Comparison of ENCODE assay signal across 8 cellular contexts in the genomic region with DNA sequence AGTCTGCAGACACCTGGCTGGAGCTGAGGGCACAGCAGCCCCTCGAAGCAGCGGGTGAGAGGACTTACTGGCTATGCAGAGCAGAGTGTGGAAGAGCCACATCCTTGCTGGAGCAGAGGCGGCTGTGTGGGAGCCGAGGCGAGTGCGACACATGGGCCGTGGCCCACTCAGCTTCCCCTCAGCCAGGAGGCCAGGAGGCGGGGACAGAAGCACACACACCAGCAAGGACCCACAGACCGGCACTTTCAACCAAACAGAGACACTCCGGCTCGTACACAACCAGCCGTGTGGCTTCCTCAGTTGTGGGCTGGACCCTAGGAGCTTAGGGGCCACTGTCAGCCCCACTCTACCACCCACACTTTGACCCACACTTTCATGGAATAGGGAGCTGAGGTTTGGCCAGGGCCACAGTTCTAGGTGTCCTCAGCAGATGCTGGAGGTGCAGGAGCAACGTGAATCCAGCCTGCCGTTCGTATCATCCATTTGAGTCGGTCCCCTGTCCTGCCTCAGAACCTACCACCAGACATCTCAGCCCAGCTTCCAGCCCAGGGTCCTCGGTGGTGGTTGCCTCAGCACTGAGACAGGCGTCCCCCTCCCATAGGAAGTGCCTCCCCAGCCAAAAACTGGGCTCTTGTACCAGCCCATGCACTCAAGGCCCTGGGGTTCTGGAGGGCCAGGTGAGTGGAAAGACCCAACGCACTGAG. TPM values are rescaled to one million over a fixed set of nuclear protein-coding genes. Genes with fewer than 3 reads are reported as not detected.
DNase-seq lines count a peak whose midpoint lies in the region; ATAC-seq and TF ChIP-seq lines count a peak whose summit lies in the region.

Gene ITGAE, minus strand, starts transcription at position 146 of the 704 bp plus-strand sequence. Its CDS starts 44 bp downstream, at position 102.

- peak within 1 kb of the TSS; percentile 8 for H3K27ac Mint-ChIP-seq in T-helper 2 cell treated with Interferon-gamma antibody and Interleukin-4, amounts not matched to agents 5 μg/mL and 100 μg/mL, for 36 hours
- H3K27ac Mint-ChIP-seq in glutamatergic neuron (ENCODE audit: unreplicated experiment) (no peak within 1 kb of the TSS), osteocyte (ENCODE audit: unreplicated experiment) (no peak within 1 kb of the TSS)

- no peaks in the 10 kb centered on the region for H3K27me3 Mint-ChIP-seq in T-helper 2 cell treated with Interferon-gamma antibody and Interleukin-4, amounts not matched to agents 5 μg/mL and 100 μg/mL, for 36 hours (ENCODE audit: low read depth)
- peaks cover 11% of the 10 kb centered on the region for H3K27me3 Mint-ChIP-seq in glutamatergic neuron (ENCODE audit: unreplicated experiment)
- H3K27me3 Mint-ChIP-seq in osteocyte (ENCODE audit: unreplicated experiment) = no peaks in the 10 kb centered on the region

- in situ Hi-C loops in Caki2 (cut with HindIII; ENCODE audit: low pct_unique_long_range_greater_than_20kb, low sequenced_read_pairs) = no loop called here

- no peak within 1 kb of the TSS for H3K4me3 Mint-ChIP-seq in T-helper 2 cell treated with Interferon-gamma antibody and Interleukin-4, amounts not matched to agents 5 μg/mL and 100 μg/mL, for 36 hours
- H3K4me3 Mint-ChIP-seq in glutamatergic neuron (ENCODE audit: unreplicated experiment) = no peak within 1 kb of the TSS
- H3K4me3 Mint-ChIP-seq in osteocyte (ENCODE audit: unreplicated experiment) = no peak within 1 kb of the TSS

- peaks cover 7% of the 10 kb centered on the region for H3K36me3 Mint-ChIP-seq in T-helper 2 cell treated with Interferon-gamma antibody and Interleukin-4, amounts not matched to agents 5 μg/mL and 100 μg/mL, for 36 hours (ENCODE audit: low read depth)
- H3K36me3 Mint-ChIP-seq in glutamatergic neuron (ENCODE audit: unreplicated experiment) = no peaks in the 10 kb centered on the region
- H3K36me3 Mint-ChIP-seq in osteocyte (ENCODE audit: unreplicated experiment) = peaks cover 7% of the 10 kb centered on the region

- no peak for DNase-seq in Caki2 (ENCODE audit: low read depth)
- DNase-seq in T-helper 2 cell treated with Interferon-gamma antibody and Interleukin-4, amounts not matched to agents 5 μg/mL and 100 μg/mL, for 36 hours (ENCODE audit: low spot score) = no peak
- DNase-seq in glutamatergic neuron = no peak
- no peak for DNase-seq in osteocyte (ENCODE audit: extremely low spot score, unreplicated experiment)
- no peak for DNase-seq in stimulated activated CD4-positive, alpha-beta T cell treated with anti-CD3 and anti-CD28 coated beads, Interleukin-4, amount 100 ng/mL, for 1 hour
- no peak for DNase-seq in effector CD8-positive, alpha-beta T cell (lab: John Stamatoyannopoulos, UW)
- no peak for DNase-seq in EL

- H3K4me1 Mint-ChIP-seq in T-helper 2 cell treated with Interferon-gamma antibody and Interleukin-4, amounts not matched to agents 5 μg/mL and 100 μg/mL, for 36 hours (ENCODE audit: low read depth) = peaks cover 35% of the 10 kb centered on the region
- H3K4me1 Mint-ChIP-seq in glutamatergic neuron (ENCODE audit: low read depth, unreplicated experiment) = no peaks in the 10 kb centered on the region
- peaks cover 5% of the 10 kb centered on the region for H3K4me1 Mint-ChIP-seq in osteocyte (ENCODE audit: unreplicated experiment)

- no peak for ATAC-seq in GM19351 (IDR thresholded peaks at IDR 0.05; ENCODE audit: unreplicated experiment)

- TF ChIP-seq CTCF in glutamatergic neuron (IDR thresholded peaks at IDR 0.05; ENCODE audit: partially characterized antibody, unreplicated experiment) (no peak), osteocyte (IDR thresholded peaks at IDR 0.05) (no peak)

- no peaks in the 10 kb centered on the region for H3K9me3 Mint-ChIP-seq in T-helper 2 cell treated with Interferon-gamma antibody and Interleukin-4, amounts not matched to agents 5 μg/mL and 100 μg/mL, for 36 hours
- H3K9me3 Mint-ChIP-seq in glutamatergic neuron (ENCODE audit: unreplicated experiment) = peaks cover 2% of the 10 kb centered on the region
- H3K9me3 Mint-ChIP-seq in osteocyte (ENCODE audit: unreplicated experiment) = no peaks in the 10 kb centered on the region

RNA-seq across cellular contexts. Expression of gene ITGAE, which starts in this region (rescaled TPM):
- 38.1 and 78.5 TPM in 2 replicates for total RNA-seq in Caki2 (2014; rRNA removed; shearing (Covaris generic); ENCODE audit: low replicate concordance)
- total RNA-seq in glutamatergic neuron (ENCODE audit: unreplicated experiment) (19.2 TPM), osteocyte (24.5 and 25.3 TPM in 2 replicates)
